In the genomic region with DNA sequence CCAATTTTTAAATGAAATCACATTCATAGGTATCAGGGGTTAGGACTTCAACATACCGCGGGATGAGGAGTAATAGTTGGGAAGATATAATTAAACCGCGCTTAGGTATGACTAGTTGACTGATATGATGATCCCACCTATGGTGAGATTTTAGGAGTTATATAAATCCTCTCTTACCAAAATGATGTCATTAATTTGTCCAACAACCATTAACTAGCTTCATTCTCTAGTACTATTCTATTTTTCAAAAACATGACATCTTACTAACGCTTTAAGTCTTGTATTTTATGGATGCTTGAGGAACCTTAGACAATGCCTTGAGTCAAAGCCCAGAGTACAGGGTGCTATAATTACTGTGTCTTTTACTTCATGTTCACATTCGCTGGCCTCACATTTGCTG, we compare ENCODE assay signal across 35 cellular contexts.
"Had no signal": no experiment of that assay in that cellular context is flagged by ENCODE, and none has a peak within 500 bp of the region (broad histone marks: within the 10 kb centered on the region; RNA-seq: fewer than 3 reads in every experiment).

No MANE protein-coding gene starts in this region.

- H3K9me3 ChIP-seq: MG63 had no signal

- H3K36me3 ChIP-seq: MG63 had no signal

- H3K4me3 ChIP-seq: MG63 had no signal

- DNase-seq: Karpas-422, Kasumi-1, MG63, MM.1S, MV-4-11, NCI-H1048, NCI-H1092, NCI-H1092 treated with DMSO at 0.1 percent for 48 hours, NCI-H1105, NCI-H1105 treated with DMSO at 0.1 percent for 48 hours, NCI-H1417, NCI-H1417 treated with DMSO at 0.1 percent for 48 hours, NCI-H1436, NCI-H1436 treated with DMSO at 0.1 percent for 48 hours, NCI-H146, NCI-H1694, NCI-H1694 treated with DMSO at 0.1 percent for 48 hours, NCI-H187, NCI-H187 treated with DMSO at 0.1 percent for 48 hours, NCI-H1930, NCI-H2029, NCI-H2029 treated with DMSO at 0.1 percent for 48 hours, NCI-H2081, NCI-H2081 treated with DMSO at 0.1 percent for 48 hours, NCI-H2107, NCI-H2171, NCI-H2171 treated with DMSO at 0.1 percent for 48 hours, NCI-H2227 treated with DMSO at 0.1 percent for 48 hours, NCI-H226, NCI-H345, NCI-H446, NCI-H446 treated with DMSO at 0.1 percent for 48 hours, NCI-H510A, NCI-H510A treated with DMSO at 0.1 percent for 48 hours, NCI-H524 had no signal

- H3K27me3 ChIP-seq: MG63 had no signal
